In genomic region chr7:34823650-34824258, GRCh38 we compare ENCODE assay signal across 8 cellular contexts.
A peak's percentile ranks its signal among the peaks of the same experiment; 100 is the strongest.
DNase-seq lines count a peak whose midpoint lies in the region; ATAC-seq and TF ChIP-seq lines count a peak whose summit lies in the region.

No MANE protein-coding gene starts in this region.

- peaks cover 0 to 3% (median 0%) of the 10 kb centered on the region in 6 donors for H3K9me3 Mint-ChIP-seq in immature natural killer cell

- no peaks in the 10 kb centered on the region for H3K4me1 Mint-ChIP-seq in immature natural killer cell

- TF ChIP-seq CTCF in astrocyte of the spinal cord (IDR thresholded peaks at IDR 0.05; ENCODE audit: low read depth, low read length) = peak; percentile 92

- H3K4me3 ChIP-seq in astrocyte of the spinal cord (ENCODE audit: low read depth, low read length) = no peak overlapping the region

- no peaks in the 10 kb centered on the region for H3K36me3 Mint-ChIP-seq in immature natural killer cell

- peak; percentile 65 for DNase-seq in ELR (ENCODE audit: low read depth)
- peak; percentile 39 for DNase-seq in KBM-7
- DNase-seq in SW480 (ENCODE audit: low spot score) = peak; percentile 53
- DNase-seq in astrocyte of the spinal cord (ENCODE audit: low read depth, low spot score) = peak; percentile 56
- peak in 2 of 3 donors; percentile 4 to 31 for DNase-seq in immature natural killer cell
- DNase-seq in stimulated activated CD4-positive, alpha-beta T cell treated with anti-CD3 and anti-CD28 coated beads, Interleukin-2, amount 100 ng/mL, for 4 hours (ENCODE audit: low read depth) = peak; percentile 13
- DNase-seq in GDM1 (lab: John Stamatoyannopoulos, UW) = no peak

- peak; percentile 83 for ATAC-seq in GM21447 (IDR thresholded peaks at IDR 0.05; ENCODE audit: unreplicated experiment)

- H3K27me3 Mint-ChIP-seq in immature natural killer cell (ENCODE audit: low read depth in 3 of 3) = peaks cover 0 to 7% (median 5%) of the 10 kb centered on the region in 3 donors

- no peak overlapping the region for H3K4me3 Mint-ChIP-seq in immature natural killer cell

- in situ Hi-C loops in KBM-7 (cut with MboI; ENCODE audit: low pct_unique_long_range_greater_than_20kb, low sequenced_read_pairs) = no loop called here
- in situ Hi-C loops in astrocyte of the spinal cord (cut with HindIII; ENCODE audit: low sequenced_read_pairs) = no loop called here

- H3K27ac Mint-ChIP-seq in immature natural killer cell = no peak overlapping the region
